ENCODE assay signal across 8 cellular contexts in genomic region chr11:94776351-94777321, GRCh38. TPM values are rescaled to one million over a fixed set of nuclear protein-coding genes. Genes with fewer than 3 reads are reported as not detected.
DNase-seq lines count a peak whose midpoint lies in the region; ATAC-seq, FAIRE-seq and TF ChIP-seq lines count a peak whose summit lies in the region.

No MANE protein-coding gene starts in this region.

- DNase-seq in NCI-H510A (lab: John Stamatoyannopoulos, UW), result peak; percentile 35
- peak; percentile 87 for DNase-seq in fibroblast of mammary gland (ENCODE audit: low read depth)
- no peak for DNase-seq in cerebellum (ENCODE audit: low spot score)
- no peak for DNase-seq in urothelium cell line (ENCODE audit: low spot score)
- no peak for DNase-seq in activated gamma-delta T cell treated with Interleukin-2 at 50 U/mL for 16 hours
- no peak for DNase-seq in inferior parietal cortex (ENCODE audit: extremely low spot score)

- no peak for FAIRE-seq in urothelium cell line (lab: Jason Lieb, UNC)

- H3K4me1 ChIP-seq in skeletal muscle satellite cell (ENCODE audit: control insufficient read depth, insufficient read depth, low read length), result peaks cover 50% of the 10 kb centered on the region

- peak; percentile 54 for ATAC-seq in GM21423 (IDR thresholded peaks at IDR 0.05; ENCODE audit: unreplicated experiment)

- H3K9me3 ChIP-seq in skeletal muscle satellite cell (replicated peaks; ENCODE audit: low read length), result no peaks in the 10 kb centered on the region

- peak overlapping the region; percentile 48 for H3K9ac ChIP-seq in skeletal muscle satellite cell (ENCODE audit: low read depth, low read length)

- no peaks in the 10 kb centered on the region for H3K27me3 ChIP-seq in skeletal muscle satellite cell (ENCODE audit: control insufficient read depth, insufficient read depth, low read length)

- no peak for TF ChIP-seq CTCF in fibroblast of mammary gland (conservative IDR thresholded peaks at IDR 0.05; ENCODE audit: control insufficient read depth, insufficient read depth, low read depth, low read length)

- peak overlapping the region; percentile 58 for H3K4me2 ChIP-seq in skeletal muscle satellite cell (ENCODE audit: low read length)

- H3K36me3 ChIP-seq in skeletal muscle satellite cell (ENCODE audit: insufficient read depth, low read length), result no peaks in the 10 kb centered on the region

- H3K4me3 ChIP-seq in fibroblast of mammary gland (ENCODE audit: control insufficient read depth, low read depth, low read length) (no peak overlapping the region), skeletal muscle satellite cell (ENCODE audit: low read length) (peak overlapping the region; percentile 40)

RNA-seq across cellular contexts. Expression of gene AMOTL1, which starts 8.5 kb away (rescaled TPM):
- total RNA-seq in skeletal muscle satellite cell (2012; rRNA removed), result 31.4 and 31.9 TPM in 2 replicates
- total RNA-seq in cerebellum, result 44.4 TPM

Comparison
In these comparisons a context has a peak if more than half of its experiments do, and no peak if none do; other contexts are left out.
1. DNase-seq: peak in NCI-H510A (single experiment) and fibroblast of mammary gland (single experiment); none in cerebellum (single experiment), urothelium cell line (single experiment), activated gamma-delta T cell treated with Interleukin-2 at 50 U/mL for 16 hours (single experiment) and inferior parietal cortex (single experiment).